8 cellular contexts compared by ENCODE assay signal in the genomic region with DNA sequence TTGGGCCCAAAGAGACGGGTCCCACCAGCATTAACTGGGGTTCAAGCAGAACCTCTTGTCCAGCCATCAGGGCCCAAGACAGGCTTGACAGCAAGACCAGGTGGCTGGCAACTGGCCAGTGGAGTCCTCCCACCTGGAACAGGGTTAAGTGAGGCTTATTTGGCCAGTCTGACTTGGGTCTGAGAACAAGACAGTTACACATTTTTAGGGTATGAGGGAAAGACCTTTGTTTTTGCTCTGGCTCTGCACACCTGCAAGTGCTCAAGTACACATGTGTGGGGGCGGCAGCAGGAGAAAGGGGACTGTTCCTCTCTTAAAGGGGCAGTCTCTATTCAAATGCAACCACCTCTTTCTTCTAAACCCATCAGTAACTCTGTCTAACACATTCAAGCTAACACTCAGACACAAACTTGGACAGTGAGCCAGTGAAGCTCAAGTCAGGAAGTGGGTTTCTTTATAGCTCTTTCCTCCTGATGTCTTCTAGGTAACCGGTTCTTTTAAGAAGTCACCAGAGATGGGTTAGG.
DNase-seq lines count a peak whose midpoint lies in the region; ATAC-seq and TF ChIP-seq lines count a peak whose summit lies in the region.

No MANE protein-coding gene starts in this region.

- in situ Hi-C loops in brain microvascular endothelial cell (cut with HindIII; ENCODE audit: low pct_ligation_motif_present, low sequenced_read_pairs) = no loop called here

- CTCF ChIA-PET in HEK293T (lab: Yijun Ruan, JAX) = interaction anchor here (0.6 kb wide), 1 partner anchor 159 kb away, joined by 3 read pairs; no protein-coding TSS in a partner anchor

- POLR2A ChIA-PET in HEK293T (lab: Yijun Ruan, JAX) = no interaction called here

- no peaks in the 10 kb centered on the region for H3K27me3 ChIP-seq in brain microvascular endothelial cell (replicated peaks)

- ATAC-seq in GM19468 (IDR thresholded peaks at IDR 0.05; ENCODE audit: extremely low read depth, unreplicated experiment) = peak; percentile 19
- ATAC-seq in HG03460 (IDR thresholded peaks at IDR 0.05; ENCODE audit: unreplicated experiment) = peak; percentile 44

- H3K4me3 ChIP-seq in GM12864 (ENCODE audit: low read depth, low read length) = no peak overlapping the region; the same call in 1 of the 2 replicates
- no peak overlapping the region for H3K4me3 ChIP-seq in brain microvascular endothelial cell (ENCODE audit: low read depth, low read length)

- peaks cover 45% of the 10 kb centered on the region for H3K36me3 ChIP-seq in brain microvascular endothelial cell (replicated peaks)

- DNase-seq in GM12864 (ENCODE audit: low read depth) (peak; percentile 91), brain microvascular endothelial cell (no peak), HEK293T (ENCODE audit: extremely low spot score) (no peak), SK-N-DZ (ENCODE audit: low spot score) (no peak), NCI-H2171 treated with DMSO at 0.1 percent for 48 hours (lab: John Stamatoyannopoulos, UW) (no peak), NCI-H1930 (lab: John Stamatoyannopoulos, UW) (no peak)

- TF ChIP-seq CTCF in GM12864 (IDR thresholded peaks at IDR 0.05; ENCODE audit: low read depth, low read length, missing control alignments) (no peak), brain microvascular endothelial cell (IDR thresholded peaks at IDR 0.05; ENCODE audit: low read depth, low read length, missing control alignments) (no peak)

- peak overlapping the region; percentile 80 for H3K27ac ChIP-seq in brain microvascular endothelial cell

TF ChIP-seq in HEK293T, 16 proteins besides CTCF, POLR2A, EP300 and RAD21:
- no peak for TF ChIP-seq SUZ12 (IDR thresholded peaks at IDR 0.05)
- TF ChIP-seq CTBP1 (IDR thresholded peaks at IDR 0.05; ENCODE audit: borderline replicate concordance) = no peak
- no peak for TF ChIP-seq L3MBTL2 (conservative IDR thresholded peaks at IDR 0.05)
- no peak for TF ChIP-seq FOXK2 (IDR thresholded peaks at IDR 0.05)
